12 cellular contexts compared by ENCODE assay signal in the genomic region with DNA sequence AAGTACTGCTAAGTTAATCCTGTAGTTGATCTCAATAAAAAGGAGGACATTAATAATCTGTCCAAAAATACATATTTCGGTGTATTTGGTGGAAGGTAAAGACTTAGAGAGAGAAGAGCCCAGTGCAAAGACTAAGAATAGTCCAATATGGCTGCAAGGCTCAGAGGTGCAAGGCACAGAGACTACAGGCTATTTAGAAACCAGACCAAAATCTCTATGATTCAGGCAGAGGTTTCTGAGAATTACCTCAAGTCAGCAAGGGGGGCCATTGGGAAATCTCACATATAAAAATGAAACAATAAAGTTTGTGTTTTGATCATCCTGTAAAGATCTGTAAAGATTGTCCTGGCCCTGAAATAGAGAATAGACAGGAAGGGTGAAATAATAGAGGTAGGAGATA.
"Had no signal": no experiment of that assay in that cellular context is flagged by ENCODE, and none has a peak within 500 bp of the region (broad histone marks: within the 10 kb centered on the region; RNA-seq: fewer than 3 reads in every experiment).

No MANE protein-coding gene starts in this region.

- H3K4me3 Mint-ChIP-seq: naive B cell; stimulated activated memory B cell treated with anti-CD40 and anti-IgM and Interleukin-4, amounts not matched to agents 10 μg/mL and 1 μg/mL and 100 μg/mL, for 72 hours; type B pancreatic cell had no signal

- H3K36me3 ChIP-seq: cardiac muscle cell, colonic mucosa, heart left ventricle had no signal

- H3K4me1 Mint-ChIP-seq: naive B cell; stimulated activated memory B cell treated with anti-CD40 and anti-IgM and Interleukin-4, amounts not matched to agents 10 μg/mL and 1 μg/mL and 100 μg/mL, for 72 hours had no signal

- H3K4me1 ChIP-seq: colonic mucosa had no signal

- H3K27me3 ChIP-seq: cardiac muscle cell, colonic mucosa, heart left ventricle had no signal

- ATAC-seq: heart left ventricle; left colon; right cardiac atrium; stimulated activated memory B cell treated with anti-CD40 and anti-IgM and Interleukin-4, amounts not matched to agents 10 μg/mL and 1 μg/mL and 100 μg/mL, for 72 hours had no signal

- H3K4me3 ChIP-seq: cardiac muscle cell, colonic mucosa, heart left ventricle had no signal

- H3K36me3 Mint-ChIP-seq: naive B cell; stimulated activated memory B cell treated with anti-CD40 and anti-IgM and Interleukin-4, amounts not matched to agents 10 μg/mL and 1 μg/mL and 100 μg/mL, for 72 hours; type B pancreatic cell had no signal

- H3K9me3 ChIP-seq: colonic mucosa, heart left ventricle had no signal

- H3K27ac Mint-ChIP-seq: naive B cell; stimulated activated memory B cell treated with anti-CD40 and anti-IgM and Interleukin-4, amounts not matched to agents 10 μg/mL and 1 μg/mL and 100 μg/mL, for 72 hours; type B pancreatic cell had no signal

- H3K27ac ChIP-seq: cardiac muscle cell, colonic mucosa, heart left ventricle had no signal

- DNase-seq: colonic mucosa, foreskin melanocyte, heart left ventricle, left colon, naive B cell, nucleus accumbens, right cardiac atrium, small intestine, T-helper 9 cell had no signal

- H3K27me3 Mint-ChIP-seq: stimulated activated memory B cell treated with anti-CD40 and anti-IgM and Interleukin-4, amounts not matched to agents 10 μg/mL and 1 μg/mL and 100 μg/mL, for 72 hours had no signal
